ENCODE assay signal across 28 cellular contexts in genomic region chr14:43692706-43693105, GRCh38.
"Had no signal": no experiment of that assay in that cellular context is flagged by ENCODE, and none has a peak within 500 bp of the region (broad histone marks: within the 10 kb centered on the region; RNA-seq: fewer than 3 reads in every experiment).

No MANE protein-coding gene starts in this region.

- H2AFZ ChIP-seq: hepatocyte had no signal

- H3K9me3 ChIP-seq: colonic mucosa, esophagus squamous epithelium, gastroesophageal sphincter, heart left ventricle, mucosa of descending colon, neutrophil, right lobe of liver, spleen, thoracic aorta, tibial nerve, upper lobe of left lung had no signal

- H3K4me3 Mint-ChIP-seq: dendritic cell treated with granulocyte-macrophage colony-stimulating factor and Interleukin-4, amounts not matched to agents 40 ng/mL and 50 ng/mL, for 4 days; effector memory CD8-positive, alpha-beta T cell; memory B cell; mesothelial cell of epicardium; naive B cell; natural killer cell treated with Interleukin-12 subunit alpha and Interleukin-12 subunit beta and Interleukin-15 and Interleukin-18, amount 100 ng/mL, for 72 hours; neural crest cell; stimulated activated naive B cell treated with anti-CD40 and anti-IgM and Interleukin-4, amounts not matched to agents 10 μg/mL and 1 μg/mL and 100 μg/mL, for 72 hours; stimulated activated naive CD8-positive, alpha-beta T cell treated with anti-CD3 and anti-CD28 coated beads, Interleukin-15, Interleukin-2, amounts not matched to agents 100 ng/mL and 50 ng/mL, for 24 hours had no signal

- H3K4me2 ChIP-seq: hepatocyte had no signal

- H3K27ac ChIP-seq: colonic mucosa, esophagus squamous epithelium, foreskin keratinocyte, gastroesophageal sphincter, heart left ventricle, hepatocyte, neutrophil, pancreas, right lobe of liver, spleen, thoracic aorta, tibial nerve, upper lobe of left lung had no signal

- H3K9me3 Mint-ChIP-seq: dendritic cell treated with granulocyte-macrophage colony-stimulating factor and Interleukin-4, amounts not matched to agents 40 ng/mL and 50 ng/mL, for 4 days had no signal

- H3K4me3 ChIP-seq: colonic mucosa, esophagus squamous epithelium, gastroesophageal sphincter, heart left ventricle, hepatocyte, lung, mucosa of descending colon, pancreas, right lobe of liver, spleen, thoracic aorta, tibial nerve, upper lobe of left lung had no signal

- H3K79me2 ChIP-seq: hepatocyte had no signal

- H3K36me3 Mint-ChIP-seq: memory B cell; mesothelial cell of epicardium; naive B cell; natural killer cell treated with Interleukin-12 subunit alpha and Interleukin-12 subunit beta and Interleukin-15 and Interleukin-18, amount 100 ng/mL, for 72 hours; stimulated activated naive B cell treated with anti-CD40 and anti-IgM and Interleukin-4, amounts not matched to agents 10 μg/mL and 1 μg/mL and 100 μg/mL, for 72 hours had no signal

- H3K27me3 Mint-ChIP-seq: dendritic cell treated with granulocyte-macrophage colony-stimulating factor and Interleukin-4, amounts not matched to agents 40 ng/mL and 50 ng/mL, for 4 days; effector memory CD8-positive, alpha-beta T cell; memory B cell; naive B cell; natural killer cell treated with Interleukin-12 subunit alpha and Interleukin-12 subunit beta and Interleukin-15 and Interleukin-18, amount 100 ng/mL, for 72 hours; stimulated activated naive B cell treated with anti-CD40 and anti-IgM and Interleukin-4, amounts not matched to agents 10 μg/mL and 1 μg/mL and 100 μg/mL, for 72 hours; stimulated activated naive CD8-positive, alpha-beta T cell treated with anti-CD3 and anti-CD28 coated beads, Interleukin-15, Interleukin-2, amounts not matched to agents 100 ng/mL and 50 ng/mL, for 24 hours had no signal

- H3K36me3 ChIP-seq: colonic mucosa, esophagus squamous epithelium, gastroesophageal sphincter, heart left ventricle, neutrophil, pancreas, right lobe of liver, spleen, thoracic aorta, tibial nerve, upper lobe of left lung had no signal

- H3K4me1 Mint-ChIP-seq: memory B cell; naive B cell; neural crest cell; stimulated activated naive B cell treated with anti-CD40 and anti-IgM and Interleukin-4, amounts not matched to agents 10 μg/mL and 1 μg/mL and 100 μg/mL, for 72 hours had no signal

- H3K27me3 ChIP-seq: colonic mucosa, esophagus squamous epithelium, foreskin keratinocyte, gastroesophageal sphincter, heart left ventricle, hepatocyte, neutrophil, pancreas, right lobe of liver, spleen, tibial nerve, upper lobe of left lung had no signal

- ATAC-seq: effector memory CD8-positive, alpha-beta T cell; foreskin keratinocyte; gastroesophageal sphincter; heart left ventricle; left lobe of liver; mucosa of descending colon; natural killer cell treated with Interleukin-12 subunit alpha and Interleukin-12 subunit beta and Interleukin-15 and Interleukin-18, amount 100 ng/mL, for 72 hours; pancreas; right lobe of liver; stimulated activated naive B cell treated with anti-CD40 and anti-IgM and Interleukin-4, amounts not matched to agents 10 μg/mL and 1 μg/mL and 100 μg/mL, for 72 hours had no signal

- H3K27ac Mint-ChIP-seq: dendritic cell treated with granulocyte-macrophage colony-stimulating factor and Interleukin-4, amounts not matched to agents 40 ng/mL and 50 ng/mL, for 4 days; effector memory CD8-positive, alpha-beta T cell; memory B cell; mesothelial cell of epicardium; naive B cell; natural killer cell treated with Interleukin-12 subunit alpha and Interleukin-12 subunit beta and Interleukin-15 and Interleukin-18, amount 100 ng/mL, for 72 hours; stimulated activated naive B cell treated with anti-CD40 and anti-IgM and Interleukin-4, amounts not matched to agents 10 μg/mL and 1 μg/mL and 100 μg/mL, for 72 hours; stimulated activated naive CD8-positive, alpha-beta T cell treated with anti-CD3 and anti-CD28 coated beads, Interleukin-15, Interleukin-2, amounts not matched to agents 100 ng/mL and 50 ng/mL, for 24 hours had no signal

- H3K4me1 ChIP-seq: colonic mucosa, esophagus squamous epithelium, foreskin keratinocyte, heart left ventricle, pancreas, right lobe of liver, spleen, tibial nerve, upper lobe of left lung had no signal

- DNase-seq: colonic mucosa; effector memory CD8-positive, alpha-beta T cell; erythroblast; esophagus squamous epithelium; foreskin keratinocyte; heart left ventricle; kidney; mucosa of descending colon; naive B cell; pancreas; retina; right lobe of liver; spleen; stimulated activated naive B cell treated with anti-CD40 and anti-IgM and Interleukin-4, amounts not matched to agents 10 μg/mL and 1 μg/mL and 100 μg/mL, for 72 hours; upper lobe of left lung had no signal
